In the genomic region with DNA sequence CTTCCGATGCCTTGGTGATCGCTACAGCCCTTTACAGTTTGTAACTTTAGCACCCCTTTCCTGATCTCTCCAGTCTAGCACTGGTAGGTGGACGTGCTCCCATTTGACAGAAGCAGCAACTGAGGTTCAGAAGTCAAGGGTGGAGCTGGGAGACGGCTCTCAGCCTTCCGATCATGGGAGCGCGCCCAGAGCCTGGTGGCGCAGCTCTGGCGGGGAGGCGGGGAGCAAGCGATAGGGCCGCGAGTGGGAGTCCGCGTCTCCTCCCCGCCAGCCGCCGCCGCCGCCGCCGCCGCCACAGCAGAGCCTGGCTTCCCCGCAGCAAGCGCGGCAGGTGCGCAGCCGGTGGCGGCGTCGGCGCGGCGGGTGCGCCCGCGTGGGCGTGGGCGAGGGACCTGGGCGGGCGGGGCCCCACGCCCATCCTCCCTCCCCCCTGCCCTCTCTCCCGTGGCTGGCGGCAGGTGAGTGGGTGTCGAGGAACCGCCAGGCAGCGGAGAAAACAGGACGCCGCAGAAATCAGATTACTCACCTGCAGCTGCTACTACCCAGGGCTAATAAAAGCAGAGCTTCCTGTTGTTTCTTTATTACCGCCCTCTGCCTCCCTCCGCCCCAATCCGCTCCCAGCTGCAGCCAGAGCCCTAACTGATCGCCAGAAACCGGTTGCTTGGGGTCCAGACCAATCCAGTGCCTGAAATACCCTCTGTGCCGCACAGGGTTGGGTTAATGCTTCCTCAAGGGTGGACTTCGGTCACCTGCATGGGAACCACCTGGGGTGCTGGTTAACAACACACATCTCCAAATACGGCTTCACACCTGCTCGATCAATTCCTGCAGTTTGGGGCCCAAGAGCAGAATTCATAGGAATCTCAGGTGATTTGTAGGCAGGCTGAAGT, we compare ENCODE assay signal across 8 cellular contexts.
DNase-seq lines count a peak whose midpoint lies in the region; ATAC-seq and TF ChIP-seq lines count a peak whose summit lies in the region.

No MANE protein-coding gene starts in this region.

- H3K4me1 Mint-ChIP-seq in activated CD8-positive, alpha-beta T cell treated with anti-CD3 and anti-CD28 coated beads for 36 hours (ENCODE audit: low read depth), result peaks cover 81% of the 10 kb centered on the region

- H3K36me3 Mint-ChIP-seq in activated CD8-positive, alpha-beta T cell treated with anti-CD3 and anti-CD28 coated beads for 36 hours (ENCODE audit: low read depth), result peaks cover 8% of the 10 kb centered on the region

- no peaks in the 10 kb centered on the region for H3K9me3 ChIP-seq in HEK293 (ENCODE audit: control insufficient read depth, insufficient read depth, low read depth, low read length)
- H3K9me3 ChIP-seq in parathyroid adenoma (ENCODE audit: control insufficient read depth, low read length), result no peaks in the 10 kb centered on the region
- no peaks in the 10 kb centered on the region for H3K9me3 ChIP-seq in upper lobe of right lung

- peak overlapping the region; percentile 68 for H3K4me3 Mint-ChIP-seq in activated CD8-positive, alpha-beta T cell treated with anti-CD3 and anti-CD28 coated beads for 36 hours

- CTCF ChIA-PET in HEK293 (lab: Yijun Ruan, JAX), result interaction anchor here (0.6 to 2.7 kb wide), 5 partner anchors 13 to 686 kb away, joined by 3 to 15 read pairs (median 4); no protein-coding TSS in a partner anchor
- CTCF ChIA-PET in activated CD8-positive, alpha-beta T cell treated with anti-CD3 and anti-CD28 coated beads for 36 hours (lab: Charles Lee), result interaction anchor here (0.6 to 4.0 kb wide), 12 partner anchors 11 to 196 kb away, joined by 3 to 32 read pairs (median 6); a partner anchor contains a TSS

- H3K4me1 ChIP-seq in HEK293 (ENCODE audit: control insufficient read depth, insufficient read depth, low read length) (no peaks in the 10 kb centered on the region), parathyroid adenoma (no peaks in the 10 kb centered on the region), upper lobe of right lung (peaks cover 7% of the 10 kb centered on the region)

- H3K4me3 ChIP-seq in HEK293 (ENCODE audit: low read depth, low read length), result peak overlapping the region; percentile 22
- peak overlapping the region; percentile 32 for H3K4me3 ChIP-seq in epithelial cell of esophagus (ENCODE audit: low read length)
- H3K4me3 ChIP-seq in parathyroid adenoma (ENCODE audit: low read depth, low read length), result no peak overlapping the region
- H3K4me3 ChIP-seq in upper lobe of right lung, result peak overlapping the region; percentile 32

- H3K27ac ChIP-seq in HEK293 (ENCODE audit: extremely low read depth, low read depth, low read length) (no peak overlapping the region), parathyroid adenoma (no peak overlapping the region), upper lobe of right lung (no peak overlapping the region)

- H3K9ac ChIP-seq in parathyroid adenoma, result no peak overlapping the region

- peak; percentile 72 for ATAC-seq in activated CD8-positive, alpha-beta T cell treated with anti-CD3 and anti-CD28 coated beads for 36 hours
- ATAC-seq in upper lobe of right lung, result peak; percentile 77

- H3K36me3 ChIP-seq in HEK293 (ENCODE audit: control insufficient read depth in 2 of 2, insufficient read depth in 1 of 2, low read length in 2 of 2), result no peaks in the 10 kb centered on the region
- H3K36me3 ChIP-seq in parathyroid adenoma (ENCODE audit: control insufficient read depth, insufficient read depth, low read length), result no peaks in the 10 kb centered on the region
- no peaks in the 10 kb centered on the region for H3K36me3 ChIP-seq in upper lobe of right lung

- no peaks in the 10 kb centered on the region for H3K79me2 ChIP-seq in parathyroid adenoma

- H3K9me3 Mint-ChIP-seq in activated CD8-positive, alpha-beta T cell treated with anti-CD3 and anti-CD28 coated beads for 36 hours, result peaks cover 7% of the 10 kb centered on the region

- H3K27me3 ChIP-seq in parathyroid adenoma (ENCODE audit: control insufficient read depth, insufficient read depth, low read length) (no peaks in the 10 kb centered on the region), upper lobe of right lung (no peaks in the 10 kb centered on the region)

- no peak overlapping the region for H2AFZ ChIP-seq in parathyroid adenoma

- H3K27me3 Mint-ChIP-seq in activated CD8-positive, alpha-beta T cell treated with anti-CD3 and anti-CD28 coated beads for 36 hours, result no peaks in the 10 kb centered on the region

- DNase-seq in DMS79 (lab: John Stamatoyannopoulos, UW) (peak; percentile 88), NCI-H2107 treated with DMSO at 0.1 percent for 48 hours (lab: John Stamatoyannopoulos, UW; ENCODE audit: unreplicated experiment) (peak; percentile 94), epithelial cell of esophagus (ENCODE audit: low read depth) (peak; percentile 78), upper lobe of right lung (peak; percentile 72), GDM1 (lab: John Stamatoyannopoulos, UW) (no peak)
- peak; percentile 91 for DNase-seq in activated CD8-positive, alpha-beta T cell treated with anti-CD3 and anti-CD28 coated beads for 36 hours

- peak overlapping the region; percentile 82 for H3K27ac Mint-ChIP-seq in activated CD8-positive, alpha-beta T cell treated with anti-CD3 and anti-CD28 coated beads for 36 hours

- H3K4me2 ChIP-seq in parathyroid adenoma (ENCODE audit: low read length), result peak overlapping the region; percentile 65

- POLR2A ChIA-PET in HEK293 (lab: Yijun Ruan, JAX), result interaction anchor here (0.5 to 3.2 kb wide), 5 partner anchors 19 to 69 kb away, joined by 3 to 10 read pairs (median 4); a partner anchor contains a TSS
- POLR2A ChIA-PET in activated CD8-positive, alpha-beta T cell treated with anti-CD3 and anti-CD28 coated beads for 36 hours (lab: Charles Lee), result interaction anchor here (0.8 to 5.7 kb wide), 13 partner anchors 8 to 79 kb away, joined by 3 to 44 read pairs (median 4); a partner anchor contains a TSS

- TF ChIP-seq CTCF in HEK293 (tag by site-specific recombination; IDR thresholded peaks at IDR 0.05) (no peak), epithelial cell of esophagus (IDR thresholded peaks at IDR 0.05; ENCODE audit: insufficient read depth, low read depth, low read length, missing control alignments) (no peak), parathyroid adenoma (IDR thresholded peaks at IDR 0.05) (no peak), upper lobe of right lung (IDR thresholded peaks at IDR 0.05) (no peak)
- no peak for TF ChIP-seq CTCF in activated CD8-positive, alpha-beta T cell treated with anti-CD3 and anti-CD28 coated beads for 36 hours (IDR thresholded peaks at IDR 0.05)

- intact Hi-C loops in activated CD8-positive, alpha-beta T cell treated with anti-CD3 and anti-CD28 coated beads for 36 hours (cut with micrococcal nuclease), result loop anchor here (5.0 kb wide), 1 partner anchor 42 kb away; no protein-coding TSS in a partner anchor
- intact Hi-C loops in upper lobe of right lung (cut with DNase I), result no loop called here

TF ChIP-seq in HEK293, 187 proteins besides CTCF, POLR2A, EP300 and RAD21 (continues in another document):
- TF ChIP-seq ZNF335 (tag by site-specific recombination; conservative IDR thresholded peaks at IDR 0.05) (peak; percentile 51), OSR2 (tag by site-specific recombination; IDR thresholded peaks at IDR 0.05) (peak; percentile 60; the same call in 1 of the 2 replicates), ZNF174 (tag by site-specific recombination; IDR thresholded peaks at IDR 0.05) (no peak), ZNF202 (tag by site-specific recombination; IDR thresholded peaks at IDR 0.05; ENCODE audit: borderline replicate concordance) (no peak), MYNN (tag by site-specific recombination; IDR thresholded peaks at IDR 0.05; ENCODE audit: borderline replicate concordance) (no peak), KLF1 (tag by site-specific recombination; IDR thresholded peaks at IDR 0.05) (no peak), ZNF157 (tag by site-specific recombination; IDR thresholded peaks at IDR 0.05) (no peak), FEZF1 (tag by site-specific recombination; IDR thresholded peaks at IDR 0.05) (no peak), EGR2 (tag by site-specific recombination; IDR thresholded peaks at IDR 0.05; ENCODE audit: low read depth) (peak; percentile 56; the same call in 1 of the 2 replicates), ZNF274 (IDR thresholded peaks at IDR 0.05; ENCODE audit: low read length) (no peak), ZNF274 (tag by site-specific recombination; IDR thresholded peaks at IDR 0.05; ENCODE audit: borderline replicate concordance) (no peak), HOXA7 (CRISPR knock-in tag; IDR thresholded peaks at IDR 0.05; ENCODE audit: borderline replicate concordance) (no peak), ZNF791 (tag by site-specific recombination; IDR thresholded peaks at IDR 0.05) (no peak), ZNF155 (tag by site-specific recombination; IDR thresholded peaks at IDR 0.05) (no peak), ZNF391 (tag by site-specific recombination; IDR thresholded peaks at IDR 0.05; ENCODE audit: borderline replicate concordance, low read depth) (no peak)
- TF ChIP-seq, protein P1, sequence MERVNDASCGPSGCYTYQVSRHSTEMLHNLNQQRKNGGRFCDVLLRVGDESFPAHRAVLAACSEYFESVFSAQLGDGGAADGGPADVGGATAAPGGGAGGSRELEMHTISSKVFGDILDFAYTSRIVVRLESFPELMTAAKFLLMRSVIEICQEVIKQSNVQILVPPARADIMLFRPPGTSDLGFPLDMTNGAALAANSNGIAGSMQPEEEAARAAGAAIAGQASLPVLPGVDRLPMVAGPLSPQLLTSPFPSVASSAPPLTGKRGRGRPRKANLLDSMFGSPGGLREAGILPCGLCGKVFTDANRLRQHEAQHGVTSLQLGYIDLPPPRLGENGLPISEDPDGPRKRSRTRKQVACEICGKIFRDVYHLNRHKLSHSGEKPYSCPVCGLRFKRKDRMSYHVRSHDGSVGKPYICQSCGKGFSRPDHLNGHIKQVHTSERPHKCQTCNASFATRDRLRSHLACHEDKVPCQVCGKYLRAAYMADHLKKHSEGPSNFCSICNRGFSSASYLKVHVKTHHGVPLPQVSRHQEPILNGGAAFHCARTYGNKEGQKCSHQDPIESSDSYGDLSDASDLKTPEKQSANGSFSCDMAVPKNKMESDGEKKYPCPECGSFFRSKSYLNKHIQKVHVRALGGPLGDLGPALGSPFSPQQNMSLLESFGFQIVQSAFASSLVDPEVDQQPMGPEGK (tag by site-specific recombination; IDR thresholded peaks at IDR 0.05), result no peak
